In the genomic region with DNA sequence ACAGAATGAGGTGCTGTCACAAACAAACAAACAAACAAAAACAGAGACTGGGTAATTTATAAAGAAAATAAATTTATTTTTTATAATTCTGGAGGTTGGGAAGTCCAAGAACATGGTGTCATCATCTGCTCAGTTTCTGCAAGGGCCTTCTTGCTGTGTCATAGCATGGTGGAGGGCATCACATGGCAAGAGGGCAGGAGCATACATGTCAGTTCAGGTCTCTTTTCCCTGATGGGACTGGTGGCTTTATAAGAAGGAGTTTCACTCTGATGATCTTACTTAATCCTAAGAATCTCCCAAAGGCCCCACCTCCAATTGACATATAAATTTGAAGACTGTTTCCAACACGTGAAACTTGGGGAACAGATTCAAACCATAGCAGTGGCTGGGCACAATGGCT, we compare ENCODE assay signal across 19 cellular contexts.
"Had no signal": no experiment of that assay in that cellular context is flagged by ENCODE, and none has a peak within 500 bp of the region (broad histone marks: within the 10 kb centered on the region; RNA-seq: fewer than 3 reads in every experiment).

No MANE protein-coding gene starts in this region.

- FAIRE-seq: RCC 7860 had no signal

- H3K9me3 ChIP-seq: breast epithelium had no signal

- H3K27ac ChIP-seq: breast epithelium had no signal

- H3K36me3 ChIP-seq: breast epithelium had no signal

- DNase-seq: activated CD4-positive, alpha-beta T cell treated with anti-CD3 and anti-CD28 coated beads for 4 hours; activated CD8-positive, alpha-beta memory T cell treated with anti-CD3 and anti-CD28 coated beads, Interleukin-2, amount 50 U/mL, for 4 hours; activated CD8-positive, alpha-beta T cell treated with anti-CD3 and anti-CD28 coated beads for 36 hours; activated gamma-delta T cell treated with Interleukin-2 at 50 U/mL for 16 hours; activated naive CD4-positive, alpha-beta T cell treated with anti-CD3 and anti-CD28 coated beads, Interleukin-2, amount 10 ng/mL, durations not matched to agents 7 days and 5 days; activated naive CD8-positive, alpha-beta T cell treated with anti-CD3 and anti-CD28 coated beads for 36 hours; activated T-cell treated with anti-CD3 and anti-CD28 coated beads, Interleukin-2, amount 50 U/mL, for 72 hours; KBM-7; NCI-H1092; NCI-H1417; NCI-H2029; NCI-H345; NCI-H510A; NCI-H526 treated with DMSO at 0.1 percent for 48 hours; PC-3; SHP77 had no signal

- ATAC-seq: activated CD4-positive, CD25-positive, alpha-beta regulatory T cell treated with anti-CD3 and anti-CD28 coated beads, Interleukin-2, amount 50 U/mL, for 24 hours; activated CD8-positive, alpha-beta T cell treated with anti-CD3 and anti-CD28 coated beads for 36 hours; activated T-cell treated with anti-CD3 and anti-CD28 coated beads, Interleukin-2, amount 50 U/mL, for 72 hours; PC-3 had no signal

- H3K4me1 ChIP-seq: breast epithelium had no signal

- H3K27me3 ChIP-seq: breast epithelium had no signal
